In the genomic region with DNA sequence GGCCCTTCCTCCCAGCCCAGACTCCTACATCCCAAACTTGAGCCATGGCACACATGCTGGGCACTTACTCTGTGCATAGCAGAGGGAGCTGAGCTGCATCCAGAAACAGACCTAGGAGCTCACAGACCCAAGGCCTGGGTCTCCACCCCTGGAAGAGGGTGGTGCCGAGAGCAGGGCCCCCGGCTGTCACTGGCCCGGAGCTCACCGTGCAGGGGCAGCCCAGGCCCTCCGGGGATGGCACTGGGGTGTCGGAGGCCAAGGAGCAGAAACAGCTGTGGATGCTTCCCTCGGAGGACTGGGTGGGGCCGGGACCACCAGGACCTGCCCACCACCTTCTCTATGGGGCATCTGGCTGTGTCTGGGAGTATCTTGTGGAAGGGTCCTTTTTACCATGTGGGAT, we compare ENCODE assay signal across 1 cellular context.
TF ChIP-seq lines count a peak whose summit lies in the region.

No MANE protein-coding gene starts in this region.

TF ChIP-seq in GM23338, 12 proteins besides CTCF, POLR2A, EP300 and RAD21 (continued from another document):
- TF ChIP-seq, protein P1, sequence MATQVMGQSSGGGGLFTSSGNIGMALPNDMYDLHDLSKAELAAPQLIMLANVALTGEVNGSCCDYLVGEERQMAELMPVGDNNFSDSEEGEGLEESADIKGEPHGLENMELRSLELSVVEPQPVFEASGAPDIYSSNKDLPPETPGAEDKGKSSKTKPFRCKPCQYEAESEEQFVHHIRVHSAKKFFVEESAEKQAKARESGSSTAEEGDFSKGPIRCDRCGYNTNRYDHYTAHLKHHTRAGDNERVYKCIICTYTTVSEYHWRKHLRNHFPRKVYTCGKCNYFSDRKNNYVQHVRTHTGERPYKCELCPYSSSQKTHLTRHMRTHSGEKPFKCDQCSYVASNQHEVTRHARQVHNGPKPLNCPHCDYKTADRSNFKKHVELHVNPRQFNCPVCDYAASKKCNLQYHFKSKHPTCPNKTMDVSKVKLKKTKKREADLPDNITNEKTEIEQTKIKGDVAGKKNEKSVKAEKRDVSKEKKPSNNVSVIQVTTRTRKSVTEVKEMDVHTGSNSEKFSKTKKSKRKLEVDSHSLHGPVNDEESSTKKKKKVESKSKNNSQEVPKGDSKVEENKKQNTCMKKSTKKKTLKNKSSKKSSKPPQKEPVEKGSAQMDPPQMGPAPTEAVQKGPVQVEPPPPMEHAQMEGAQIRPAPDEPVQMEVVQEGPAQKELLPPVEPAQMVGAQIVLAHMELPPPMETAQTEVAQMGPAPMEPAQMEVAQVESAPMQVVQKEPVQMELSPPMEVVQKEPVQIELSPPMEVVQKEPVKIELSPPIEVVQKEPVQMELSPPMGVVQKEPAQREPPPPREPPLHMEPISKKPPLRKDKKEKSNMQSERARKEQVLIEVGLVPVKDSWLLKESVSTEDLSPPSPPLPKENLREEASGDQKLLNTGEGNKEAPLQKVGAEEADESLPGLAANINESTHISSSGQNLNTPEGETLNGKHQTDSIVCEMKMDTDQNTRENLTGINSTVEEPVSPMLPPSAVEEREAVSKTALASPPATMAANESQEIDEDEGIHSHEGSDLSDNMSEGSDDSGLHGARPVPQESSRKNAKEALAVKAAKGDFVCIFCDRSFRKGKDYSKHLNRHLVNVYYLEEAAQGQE (IDR thresholded peaks at IDR 0.05; ENCODE audit: unreplicated experiment), result no peak
- TF ChIP-seq ZNF462 (CRISPR knock-in tag; IDR thresholded peaks at IDR 0.05) (no peak), CREB1 (CRISPR knock-in tag; IDR thresholded peaks at IDR 0.05; ENCODE audit: low read depth) (no peak)
- TF ChIP-seq, protein P2, sequence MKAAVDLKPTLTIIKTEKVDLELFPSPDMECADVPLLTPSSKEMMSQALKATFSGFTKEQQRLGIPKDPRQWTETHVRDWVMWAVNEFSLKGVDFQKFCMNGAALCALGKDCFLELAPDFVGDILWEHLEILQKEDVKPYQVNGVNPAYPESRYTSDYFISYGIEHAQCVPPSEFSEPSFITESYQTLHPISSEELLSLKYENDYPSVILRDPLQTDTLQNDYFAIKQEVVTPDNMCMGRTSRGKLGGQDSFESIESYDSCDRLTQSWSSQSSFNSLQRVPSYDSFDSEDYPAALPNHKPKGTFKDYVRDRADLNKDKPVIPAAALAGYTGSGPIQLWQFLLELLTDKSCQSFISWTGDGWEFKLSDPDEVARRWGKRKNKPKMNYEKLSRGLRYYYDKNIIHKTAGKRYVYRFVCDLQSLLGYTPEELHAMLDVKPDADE (IDR thresholded peaks at IDR 0.05), result no peak
